11 cellular contexts compared by ENCODE assay signal in the genomic region with DNA sequence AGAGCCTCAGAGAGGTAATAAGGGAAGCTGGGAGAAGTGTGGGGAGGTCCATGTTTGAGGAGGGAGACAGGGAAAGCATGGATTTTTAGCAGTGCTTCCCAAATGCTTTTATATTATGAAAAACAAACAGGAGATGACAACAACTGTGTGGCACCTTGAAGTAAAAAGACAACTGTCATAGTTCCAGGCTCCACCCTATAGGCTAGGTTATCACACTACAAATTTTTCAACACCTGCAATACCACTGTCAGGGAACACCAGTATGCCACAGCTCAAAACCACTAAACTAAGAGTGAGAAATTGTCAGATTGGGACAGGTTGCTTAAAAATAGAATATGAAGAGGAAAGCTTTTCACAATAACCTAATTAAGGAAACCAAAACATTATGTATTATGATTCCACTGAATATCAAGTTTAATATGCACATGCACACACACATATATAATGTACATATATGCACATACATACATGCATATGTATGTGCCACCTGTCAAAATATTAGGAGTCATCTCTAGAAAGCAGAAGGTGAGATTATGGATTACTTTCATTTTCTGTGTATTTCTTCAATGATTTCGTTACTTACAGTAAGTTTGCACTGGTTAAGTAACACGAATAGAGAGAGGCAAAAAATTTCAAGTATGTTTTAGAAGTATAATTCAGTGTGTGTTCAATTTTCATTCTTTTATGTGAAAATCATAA.
DNase-seq lines count a peak whose midpoint lies in the region; ATAC-seq and TF ChIP-seq lines count a peak whose summit lies in the region.
"Had no signal": no experiment of that assay in that cellular context is flagged by ENCODE, and none has a peak within 500 bp of the region (broad histone marks: within the 10 kb centered on the region; RNA-seq: fewer than 3 reads in every experiment).

No MANE protein-coding gene starts in this region.

- peaks cover 27% of the 10 kb centered on the region for H3K4me1 Mint-ChIP-seq in chondrocyte (ENCODE audit: low read depth)

- DNase-seq in DND-41 (no peak), GM10248 (ENCODE audit: extremely low spot score) (no peak), left lobe of liver (ENCODE audit: low spot score) (no peak), COLO829 (ENCODE audit: low spot score) (no peak), chondrocyte (ENCODE audit: low spot score) (no peak)
- DNase-seq: DMS153, foreskin keratinocyte, NCI-H1694 treated with DMSO at 0.1 percent for 48 hours had no signal

- ATAC-seq in DND-41 (ENCODE audit: insufficient read depth, low read depth) (peak; percentile 76), GM19467 (IDR thresholded peaks at IDR 0.05; ENCODE audit: unreplicated experiment) (peak; percentile 95), HG03196 (IDR thresholded peaks at IDR 0.05; ENCODE audit: unreplicated experiment) (peak; percentile 95), left lobe of liver (no peak)
- ATAC-seq: foreskin keratinocyte had no signal

- no peaks in the 10 kb centered on the region for H3K27me3 ChIP-seq in DND-41 (ENCODE audit: insufficient read depth, low read length, poor library complexity)
- H3K27me3 ChIP-seq in endocrine pancreas (ENCODE audit: control insufficient read depth, insufficient read depth, low read length), result no peaks in the 10 kb centered on the region
- H3K27me3 ChIP-seq: foreskin keratinocyte had no signal

- H3K27me3 Mint-ChIP-seq in chondrocyte (ENCODE audit: low read depth), result no peaks in the 10 kb centered on the region

- H2AFZ ChIP-seq in DND-41 (ENCODE audit: low read depth, low read length), result peak overlapping the region; percentile 61

- H3K36me3 Mint-ChIP-seq in chondrocyte (ENCODE audit: low read depth), result no peaks in the 10 kb centered on the region

- H3K4me2 ChIP-seq in DND-41 (ENCODE audit: insufficient read depth, low read length), result peak overlapping the region; percentile 66

- no peak overlapping the region for H3K27ac Mint-ChIP-seq in chondrocyte (ENCODE audit: unreplicated experiment)

- H3K9ac ChIP-seq in DND-41 (ENCODE audit: low read depth, low read length) (peak overlapping the region; percentile 37), endocrine pancreas (ENCODE audit: control insufficient read depth, insufficient read depth, low read length) (no peak overlapping the region)

- H3K27ac ChIP-seq in DND-41 (ENCODE audit: low read length), result peak overlapping the region; percentile 73
- H3K27ac ChIP-seq: foreskin keratinocyte had no signal

- no peaks in the 10 kb centered on the region for H3K9me3 ChIP-seq in DND-41 (ENCODE audit: insufficient read depth, low read length, severe bottlenecking)
- no peaks in the 10 kb centered on the region for H3K9me3 ChIP-seq in endocrine pancreas (ENCODE audit: control insufficient read depth, low read length)

- CTCF ChIA-PET in GM10248 (lab: Yijun Ruan, JAX), result interaction anchor here (0.9 kb wide), 1 partner anchor 10 kb away, joined by 4 read pairs; no protein-coding TSS in a partner anchor

- H3K36me3 ChIP-seq in DND-41 (ENCODE audit: insufficient read depth, low read length) (no peaks in the 10 kb centered on the region), endocrine pancreas (ENCODE audit: control insufficient read depth, insufficient read depth, low read length) (no peaks in the 10 kb centered on the region)

- H4K20me1 ChIP-seq in DND-41 (ENCODE audit: insufficient read depth, low read length), result no peaks in the 10 kb centered on the region

- peaks cover 29% of the 10 kb centered on the region for H3K4me1 ChIP-seq in DND-41 (ENCODE audit: insufficient read depth, low read length)
- H3K4me1 ChIP-seq in endocrine pancreas (ENCODE audit: control insufficient read depth, insufficient read depth, low read length), result peaks cover 5% of the 10 kb centered on the region
- H3K4me1 ChIP-seq: foreskin keratinocyte had no signal

- no peaks in the 10 kb centered on the region for H3K9me3 Mint-ChIP-seq in chondrocyte (ENCODE audit: low read depth)

- POLR2A ChIA-PET in GM10248 (lab: Yijun Ruan, JAX), result no interaction called here

- TF ChIP-seq CTCF in DND-41 (IDR thresholded peaks at IDR 0.05; ENCODE audit: borderline replicate concordance, extremely low read depth, low read length, poor library complexity, severe bottlenecking), result no peak
- TF ChIP-seq CTCF in GM10248 (IDR thresholded peaks at IDR 0.05; ENCODE audit: control extremely low read depth, extremely low read depth, low read depth, missing control alignments), result no peak
- TF ChIP-seq CTCF in chondrocyte (IDR thresholded peaks at IDR 0.05), result no peak

- H3K4me3 ChIP-seq in DND-41 (ENCODE audit: low read depth in 1 of 2, low read length in 2 of 2) (peak overlapping the region; percentile 11 to 44; a peak in 3 of 4 replicates), endocrine pancreas (ENCODE audit: control insufficient read depth, insufficient read depth, low read length) (peak overlapping the region; percentile 80)

- no peak overlapping the region for H3K4me3 Mint-ChIP-seq in chondrocyte (ENCODE audit: unreplicated experiment)

- no peaks in the 10 kb centered on the region for H3K79me2 ChIP-seq in DND-41 (ENCODE audit: insufficient read depth, low read length)
